ENCODE assay signal across 10 cellular contexts in the genomic region with DNA sequence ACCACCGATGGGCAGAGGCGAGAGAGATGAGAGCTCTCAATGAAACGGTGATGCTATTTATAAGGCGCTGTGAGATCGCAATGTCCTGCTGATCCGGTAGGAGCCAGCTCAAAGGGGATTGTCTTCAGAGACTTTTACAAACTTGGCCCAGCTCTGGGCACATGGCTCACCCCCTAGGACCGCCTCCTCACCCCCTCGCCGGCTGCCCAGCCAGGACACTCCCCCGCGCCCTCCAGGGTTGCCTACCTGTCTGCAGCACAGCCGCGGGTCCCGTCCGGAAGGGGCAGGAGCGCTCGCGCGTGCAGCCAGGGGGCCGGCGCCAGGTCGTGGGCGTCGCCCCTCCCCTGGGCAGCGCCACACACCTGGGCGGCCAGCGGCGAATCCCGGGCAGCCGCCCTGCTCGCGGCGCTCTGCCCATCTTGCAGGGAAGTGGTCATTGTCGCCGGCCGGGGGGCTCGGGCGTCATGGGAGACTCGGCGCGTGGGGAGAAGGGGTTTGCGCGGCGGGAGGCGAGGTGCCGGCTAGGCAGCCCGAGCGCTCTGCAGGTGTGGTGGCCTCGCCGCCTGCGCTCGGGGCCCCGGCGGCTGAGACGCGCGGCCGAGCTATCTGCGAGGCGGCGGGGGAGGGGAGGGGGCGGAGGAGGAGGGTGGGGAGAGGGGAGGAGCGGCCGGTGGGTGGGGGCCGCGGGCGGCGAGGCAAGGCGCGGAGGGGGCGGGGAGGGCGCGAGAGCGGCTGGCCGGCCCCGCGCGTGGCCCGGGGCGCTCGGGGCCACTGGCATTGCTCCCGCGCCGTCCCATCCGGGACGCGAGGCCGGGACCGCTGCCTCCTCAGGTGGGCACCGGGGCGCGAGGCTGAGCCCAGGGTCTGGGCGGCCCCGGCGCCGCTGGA. TPM values are rescaled to one million over a fixed set of nuclear protein-coding genes. Genes with fewer than 3 reads are reported as not detected.
DNase-seq lines count a peak whose midpoint lies in the region; ATAC-seq, FAIRE-seq and TF ChIP-seq lines count a peak whose summit lies in the region.
"Had no signal": no experiment of that assay in that cellular context is flagged by ENCODE, and none has a peak within 500 bp of the region (broad histone marks: within the 10 kb centered on the region; RNA-seq: fewer than 3 reads in every experiment).

GRB14 (minus strand) TSS at position 610 of the 888 bp plus-strand sequence; CDS start at position 437, 173 bp downstream.

- H4K20me1 ChIP-seq in H1 (replicated peaks in 1 of 2; ENCODE audit: control insufficient read depth in 1 of 2, insufficient read depth in 2 of 2, low read length in 2 of 2): no peaks in the 10 kb centered on the region

- TF ChIP-seq POLR2A in H1 (IDR thresholded peaks at IDR 0.05; ENCODE audit: control extremely low read depth in 1 of 2, low read depth in 2 of 2, low read length in 2 of 2): peak; percentile 68 to 83

- H3K27me3 ChIP-seq in H1 (replicated peaks in 1 of 4; ENCODE audit: control insufficient read depth in 3 of 4, extremely low read depth in 1 of 4, insufficient read depth in 3 of 4, low read length in 3 of 4): no peaks in the 10 kb centered on the region; a peak in 1 of 7 replicates

- TF ChIP-seq RAD21 in H1 (IDR thresholded peaks at IDR 0.05 in 1 of 2, conservative IDR thresholded peaks at IDR 0.05 in 1 of 2; ENCODE audit: low read depth in 2 of 2, low read length in 2 of 2): no peak

- no peak within 1 kb of the TSS for H3K4ac ChIP-seq in H1 (replicated peaks; ENCODE audit: insufficient read length, low read depth, low read length)

- peaks cover 3% of the 10 kb centered on the region; the same call in 1 of the 2 replicates for H3K23me2 ChIP-seq in H1 (ENCODE audit: low read depth, low read length)

- no peak within 1 kb of the TSS for H2BK120ac ChIP-seq in H1 (replicated peaks; ENCODE audit: low read depth, low read length)

- H3K9ac ChIP-seq in H1 (replicated peaks in 1 of 4; ENCODE audit: extremely low read depth in 1 of 4, low read depth in 3 of 4, low read length in 3 of 4): peak within 1 kb of the TSS; percentile 73 to 91 (median 84)

- peak within 1 kb of the TSS; percentile 79 to 93 for H3K4me2 ChIP-seq in H1 (ENCODE audit: insufficient read depth in 1 of 2, low read depth in 2 of 2, low read length in 2 of 2)

- H2AFZ ChIP-seq in H1 (ENCODE audit: low read length): peak within 1 kb of the TSS; percentile 74; the same call in 1 of the 2 replicates

- POLR2A ChIA-PET in activated CD4-positive, alpha-beta T cell treated with anti-CD3 and anti-CD28 coated beads for 36 hours (lab: Charles Lee): interaction anchor here (0.6 kb wide), 1 partner anchor 19 kb away, joined by 3 read pairs; no protein-coding TSS in a partner anchor
- POLR2A ChIA-PET in H1 (lab: Charles Lee; ENCODE audit: partially characterized antibody): interaction anchor here (1.0 to 2.2 kb wide), 9 partner anchors 9 to 885 kb away, joined by 3 to 7 read pairs (median 4); partner anchors contain the start of gene FIGN

- H4K5ac ChIP-seq in H1 (ENCODE audit: insufficient read length, low read depth, low read length): peak within 1 kb of the TSS; percentile 62

- H3K27ac ChIP-seq in H1 (ENCODE audit: low read depth, low read length): peak within 1 kb of the TSS; percentile 73; the same call in 1 of the 2 replicates
- H3K27ac ChIP-seq in urinary bladder (ENCODE audit: low read depth): no peak within 1 kb of the TSS

- H3K9me3 Mint-ChIP-seq in activated CD4-positive, alpha-beta T cell treated with anti-CD3 and anti-CD28 coated beads for 36 hours (ENCODE audit: low read depth): no peaks in the 10 kb centered on the region

- H3K36me3 ChIP-seq in H1 (ENCODE audit: control insufficient read depth in 2 of 4, insufficient read depth in 4 of 4, low read length in 3 of 4) (no peaks in the 10 kb centered on the region), urinary bladder (ENCODE audit: insufficient read depth) (no peaks in the 10 kb centered on the region)

- no peaks in the 10 kb centered on the region for H3K9me3 ChIP-seq in H1 (ENCODE audit: insufficient read depth in 2 of 2, low read depth in 1 of 2, low read length in 1 of 2)

- no peaks in the 10 kb centered on the region for H3K79me2 ChIP-seq in H1 (ENCODE audit: control insufficient read depth in 1 of 2, insufficient read depth in 2 of 2, low read length in 2 of 2)

- no peak for ATAC-seq in activated CD4-positive, alpha-beta T cell treated with anti-CD3 and anti-CD28 coated beads for 36 hours
- no peak for ATAC-seq in GM21529 (IDR thresholded peaks at IDR 0.05; ENCODE audit: unreplicated experiment)

- peak within 1 kb of the TSS; percentile 60 for H2BK5ac ChIP-seq in H1 (ENCODE audit: low read depth, low read length)

- H3K4me1 ChIP-seq in H1 (replicated peaks in 1 of 4; ENCODE audit: control insufficient read depth in 3 of 4, insufficient read depth in 4 of 4, low read length in 3 of 4): peaks cover 5 to 14% (median 11%) of the 10 kb centered on the region in 4 experiments; a peak in 6 of 7 replicates
- H3K4me1 ChIP-seq in urinary bladder (ENCODE audit: insufficient read depth): peaks cover 2% of the 10 kb centered on the region

- intact Hi-C loops in activated CD4-positive, alpha-beta T cell treated with anti-CD3 and anti-CD28 coated beads for 36 hours (cut with DNase I, micrococcal nuclease): no loop called here

- TF ChIP-seq CTCF in H1 (IDR thresholded peaks at IDR 0.05; ENCODE audit: control extremely low read depth in 1 of 3, insufficient read depth in 1 of 3, low read depth in 1 of 3, low read length in 3 of 3): no peak

- H3K4me3 Mint-ChIP-seq in activated CD4-positive, alpha-beta T cell treated with anti-CD3 and anti-CD28 coated beads for 36 hours: peak within 1 kb of the TSS; percentile 35

- H2BK20ac ChIP-seq in H1 (ENCODE audit: low read length): no peak within 1 kb of the TSS

- CTCF ChIA-PET in activated CD4-positive, alpha-beta T cell treated with anti-CD3 and anti-CD28 coated beads for 36 hours (lab: Charles Lee): no interaction called here
- CTCF ChIA-PET in H1 (lab: Charles Lee; ENCODE audit: partially characterized antibody): interaction anchor here (0.6 to 2.9 kb wide), 6 partner anchors 9 to 60 kb away, joined by 3 to 17 read pairs (median 6); no protein-coding TSS in a partner anchor

- TF ChIP-seq EP300 in H1 (IDR thresholded peaks at IDR 0.05; ENCODE audit: borderline replicate concordance in 1 of 2, low read depth in 2 of 2, low read length in 2 of 2): no peak

- peak within 1 kb of the TSS; percentile 72; the same call in 1 of the 2 replicates for H2BK12ac ChIP-seq in H1 (ENCODE audit: low read depth, low read length)

- H3K79me1 ChIP-seq in H1 (ENCODE audit: low read depth, low read length): no peaks in the 10 kb centered on the region

- no peaks in the 10 kb centered on the region for H3K36me3 Mint-ChIP-seq in activated CD4-positive, alpha-beta T cell treated with anti-CD3 and anti-CD28 coated beads for 36 hours (ENCODE audit: low read depth)

- no peak within 1 kb of the TSS for H2AK5ac ChIP-seq in H1 (ENCODE audit: low read depth, low read length)

- no peak within 1 kb of the TSS for H3K14ac ChIP-seq in H1 (ENCODE audit: insufficient read length)

- H3K27ac Mint-ChIP-seq in activated CD4-positive, alpha-beta T cell treated with anti-CD3 and anti-CD28 coated beads for 36 hours: no peak within 1 kb of the TSS

- peak; percentile 7 for DNase-seq in activated CD4-positive, alpha-beta T cell treated with anti-CD3 and anti-CD28 coated beads for 36 hours
- DNase-seq in activated CD4-positive, alpha-beta T cell treated with anti-CD3 and anti-CD28 coated beads, Interleukin-2, amount 50 U/mL, for 4 hours: no peak
- peak; percentile 54 for DNase-seq in NCI-H526 treated with DMSO at 0.1 percent for 48 hours (lab: John Stamatoyannopoulos, UW)
- peak; percentile 62 to 84 for DNase-seq in H1 (ENCODE audit: low read depth in 1 of 2, low spot score in 2 of 2)
- no peak for DNase-seq in mesenteric fat pad (ENCODE audit: low spot score)
- no peak for DNase-seq in activated CD4-positive, alpha-beta T cell treated with anti-CD3 and anti-CD28 coated beads, Interleukin-2, amount 50 U/mL, for 48 hours

- 1% methylated on average over 45 of the region's 96 CpGs; no CpG with 5 or more reads in 1 of the 2 experiments for WGBS in H1 (ENCODE audit: extremely low coverage in 1 of 2, insufficient coverage in 1 of 2, insufficient read length in 1 of 2, insufficient replicate concordance in 2 of 2, low coverage in 1 of 2, low lambda C conversion rate in 2 of 2, missing lambda C conversion rate in 1 of 2), 2 experiments
- WGBS in urinary bladder: under 1% methylated on average over 94 of the region's 96 CpGs

- no peak within 1 kb of the TSS for H3K23ac ChIP-seq in H1 (ENCODE audit: insufficient read length)

- H4K91ac ChIP-seq in H1 (replicated peaks; ENCODE audit: insufficient read length, low read length): peak within 1 kb of the TSS; percentile 72

- no peak within 1 kb of the TSS for H2BK15ac ChIP-seq in H1 (ENCODE audit: low read length)

- peak; percentile 28 for FAIRE-seq in H1 (lab: Jason Lieb, UNC)
- FAIRE-seq: G401.6 had no signal

- peak within 1 kb of the TSS; percentile 32 for H3K56ac ChIP-seq in H1 (replicated peaks; ENCODE audit: insufficient read length, low read depth, low read length)

- H3K27me3 Mint-ChIP-seq in activated CD4-positive, alpha-beta T cell treated with anti-CD3 and anti-CD28 coated beads for 36 hours: peaks cover 24% of the 10 kb centered on the region

- H3K4me3 ChIP-seq in H1 (ENCODE audit: extremely low read depth in 1 of 4, insufficient read depth in 2 of 4, low read depth in 3 of 4, low read length in 4 of 4) (peak within 1 kb of the TSS; percentile 52 to 85 (median 72)), urinary bladder (ENCODE audit: low read depth, low read length) (peak within 1 kb of the TSS; percentile 57)

- H4K8ac ChIP-seq in H1 (ENCODE audit: extremely low read depth, insufficient read depth, low read length): peak within 1 kb of the TSS; percentile 98

- H3K18ac ChIP-seq in H1 (ENCODE audit: extremely low read depth, low read length): peak within 1 kb of the TSS; percentile 80; the same call in 1 of the 2 replicates

- H3K4me1 Mint-ChIP-seq in activated CD4-positive, alpha-beta T cell treated with anti-CD3 and anti-CD28 coated beads for 36 hours: peaks cover 4% of the 10 kb centered on the region

RNA-seq across cellular contexts. Expression of gene GRB14, which starts in this region (rescaled TPM):
- total RNA-seq in activated CD4-positive, alpha-beta T cell treated with anti-CD3 and anti-CD28 coated beads for 36 hours: not detected
- 11.6 and 13.5 TPM in 2 replicates for total RNA-seq in H1 (2021; fragmentation: NEBNext Ultra II Directional; extraction: Animal tissue kit (Norgen Biotek cat#: 25700))
- polyA plus RNA-seq in H1 (2011; rRNA removed): 2.4 and 2.5 TPM in 2 replicates
- polyA plus RNA-seq in H1 (2011; cell fraction: cytosol; rRNA removed): 3.4 TPM
- polyA plus RNA-seq in H1 (2011; cell fraction: nucleus; rRNA removed): 4.2 TPM
- polyA plus RNA-seq in H1 (2012, experiment 1 of 2): 3.2 to 13.9 TPM (median 4.2 TPM) in 4 replicates
- 0.83 TPM for polyA plus RNA-seq in H1 (2012, experiment 2 of 2)
- 32.4 TPM for polyA plus RNA-seq in H1 (2013, experiment 1 of 2)
- 31.5 TPM for polyA plus RNA-seq in H1 (2013, experiment 2 of 2)
- 2.1 and 4.6 TPM in 2 replicates for polyA minus RNA-seq in H1 (2011; rRNA and poly(A)+ RNA removed)
- 6.5 TPM for polyA minus RNA-seq in H1 (2011; cell fraction: cytosol; rRNA and poly(A)+ RNA removed)
- polyA minus RNA-seq in H1 (2011; cell fraction: nucleus; rRNA and poly(A)+ RNA removed): 11.7 TPM
- total RNA-seq in mesenteric fat pad: 21.7 TPM
- 5.8 TPM for total RNA-seq in urinary bladder
- polyA plus RNA-seq in urinary bladder: 0.95 TPM
- total RNA-seq: activated CD8-positive, alpha-beta memory T cell treated with anti-CD3 and anti-CD28 coated beads for 36 hours had no signal

Comparison
In these comparisons a context has a peak if more than half of its experiments do, and no peak if none do; other contexts are left out.
1. Peak in DNase-seq in activated CD4-positive, alpha-beta T cell treated with anti-CD3 and anti-CD28 coated beads for 36 hours; RNA of the gene not detected or under 1 TPM.
2. DNase-seq: peak in NCI-H526 treated with DMSO at 0.1 percent for 48 hours (single experiment) and H1 (2 of 2); none in activated CD4-positive, alpha-beta T cell treated with anti-CD3 and anti-CD28 coated beads, Interleukin-2, amount 50 U/mL, for 4 hours (0 of 2), mesenteric fat pad (single experiment) and activated CD4-positive, alpha-beta T cell treated with anti-CD3 and anti-CD28 coated beads, Interleukin-2, amount 50 U/mL, for 48 hours (0 of 2).